ENCODE assay signal across 31 cellular contexts in the genomic region with DNA sequence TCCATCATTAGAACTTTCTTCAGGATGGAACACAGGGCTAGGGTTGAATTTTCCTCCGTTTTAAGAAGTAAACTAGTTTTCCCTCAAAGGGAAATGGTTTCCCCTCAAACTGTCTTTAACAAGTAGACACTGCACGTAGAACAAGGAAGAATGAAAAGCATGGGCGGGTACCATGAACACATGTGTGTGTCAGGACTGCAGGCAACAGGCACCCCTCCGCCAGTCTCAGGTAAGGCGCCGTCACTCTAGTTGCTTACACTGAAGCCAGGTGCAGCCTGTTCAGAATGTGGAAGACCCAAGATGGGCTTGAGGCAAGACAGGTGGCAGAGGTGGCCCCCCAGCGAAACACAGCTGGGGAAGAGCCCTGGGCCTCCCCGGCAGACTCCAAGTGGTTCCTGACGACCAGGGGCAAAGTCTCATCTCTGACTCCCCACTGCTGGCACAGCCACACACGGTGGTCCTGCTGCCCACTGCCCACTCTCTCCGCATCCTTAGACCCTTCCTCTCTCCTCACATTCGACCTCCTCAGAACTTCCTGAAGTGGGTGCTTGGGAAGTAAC. TPM values are rescaled to one million over a fixed set of nuclear protein-coding genes. Genes with fewer than 3 reads are reported as not detected.
DNase-seq lines count a peak whose midpoint lies in the region; ATAC-seq, FAIRE-seq and TF ChIP-seq lines count a peak whose summit lies in the region.
"Had no signal": no experiment of that assay in that cellular context is flagged by ENCODE, and none has a peak within 500 bp of the region (broad histone marks: within the 10 kb centered on the region; RNA-seq: fewer than 3 reads in every experiment).

No MANE protein-coding gene starts in this region.

- CTCF ChIA-PET in CD4-positive, alpha-beta T cell (lab: Charles Lee) = interaction anchor here (2.0 kb wide), 1 partner anchor 63 kb away, joined by 5 read pairs; no protein-coding TSS in a partner anchor
- CTCF ChIA-PET in HepG2 (lab: Yijun Ruan, JAX; ENCODE audit: low intra/inter-chr PET ratio, low total read pairs) = no interaction called here

- peak overlapping the region; percentile 61 for H3K4me2 ChIP-seq in BLaER1
- no peak overlapping the region for H3K4me2 ChIP-seq in HepG2 (ENCODE audit: low read depth, low read length)

- no peaks in the 10 kb centered on the region for H3K79me2 ChIP-seq in HepG2 (ENCODE audit: insufficient read depth, low read length)

- H3K36me3 Mint-ChIP-seq in CD4-positive, alpha-beta T cell (ENCODE audit: low read depth) = peaks cover 10% of the 10 kb centered on the region
- no peaks in the 10 kb centered on the region for H3K36me3 Mint-ChIP-seq in T-helper 17 cell (ENCODE audit: low read depth)
- H3K36me3 Mint-ChIP-seq: activated naive CD4-positive, alpha-beta T cell treated with anti-CD3 and anti-CD28 coated beads, Interleukin-2, amount 50 U/mL, for 72 hours; IgD-negative memory B cell had no signal

- peak overlapping the region; percentile 39 for H3K27ac Mint-ChIP-seq in CD4-positive, alpha-beta T cell
- peak overlapping the region; percentile 37 for H3K27ac Mint-ChIP-seq in T-helper 17 cell
- H3K27ac Mint-ChIP-seq: T-helper 2 cell treated with Interferon-gamma antibody and Interleukin-4, amounts not matched to agents 5 μg/mL and 100 μg/mL, for 36 hours had no signal

- H3K4me1 ChIP-seq in BLaER1 (peaks cover 93% of the 10 kb centered on the region), HepG2 (ENCODE audit: insufficient read depth, low read length) (no peaks in the 10 kb centered on the region), adrenal gland (replicated peaks in 1 of 2) (peaks cover 7 to 23% of the 10 kb centered on the region in 2 donors), vagina (peaks cover 78% of the 10 kb centered on the region)
- H3K4me1 ChIP-seq: BE2C, Caco-2 had no signal

- H4K20me1 ChIP-seq in BLaER1 = peaks cover 95% of the 10 kb centered on the region
- H4K20me1 ChIP-seq in HepG2 (ENCODE audit: insufficient read depth, low read length) = peaks cover 44% of the 10 kb centered on the region

- H3K4me3 Mint-ChIP-seq in CD4-positive, alpha-beta T cell = no peak overlapping the region
- no peak overlapping the region for H3K4me3 Mint-ChIP-seq in T-helper 17 cell
- H3K4me3 Mint-ChIP-seq: IgD-negative memory B cell; T-helper 2 cell treated with Interferon-gamma antibody and Interleukin-4, amounts not matched to agents 5 μg/mL and 100 μg/mL, for 36 hours had no signal

- no peak for TF ChIP-seq EP300 in HepG2 (IDR thresholded peaks at IDR 0.05; ENCODE audit: low read depth in 2 of 2, low read length in 2 of 2)
- TF ChIP-seq EP300 in HepG2 (CRISPR knock-in tag; IDR thresholded peaks at IDR 0.05; ENCODE audit: borderline replicate concordance) = no peak

- H3K27ac ChIP-seq in BLaER1 (peak overlapping the region; percentile 30; the same call in 1 of the 2 replicates), HepG2 (ENCODE audit: extremely low read length, insufficient read depth, low read length) (no peak overlapping the region), adrenal gland (no peak overlapping the region), vagina (no peak overlapping the region)
- H3K27ac ChIP-seq in CD4-positive, alpha-beta T cell (ENCODE audit: low read depth, low read length) = no peak overlapping the region
- H3K27ac ChIP-seq: neutrophil, stomach, uterus had no signal

- no peak for FAIRE-seq in HepG2 (lab: Jason Lieb, UNC)

- no peak for ATAC-seq in CD4-positive, alpha-beta T cell (ENCODE audit: poor library complexity)
- no peak for ATAC-seq in T-helper 17 cell
- ATAC-seq in HepG2 = no peak
- no peak for ATAC-seq in HG03571 (IDR thresholded peaks at IDR 0.05; ENCODE audit: unreplicated experiment)
- ATAC-seq: activated naive CD4-positive, alpha-beta T cell treated with anti-CD3 and anti-CD28 coated beads, Interleukin-2, amount 50 U/mL, for 72 hours; left lobe of liver; sciatic nerve had no signal

- H3K9me3 ChIP-seq in BLaER1 (no peaks in the 10 kb centered on the region), T-helper 17 cell (ENCODE audit: control insufficient read depth, low read length, poor library complexity, severe bottlenecking) (no peaks in the 10 kb centered on the region), HepG2 (ENCODE audit: low read length) (no peaks in the 10 kb centered on the region), adrenal gland (replicated peaks in 1 of 3) (no peaks in the 10 kb centered on the region), vagina (no peaks in the 10 kb centered on the region)
- H3K9me3 ChIP-seq in CD4-positive, alpha-beta T cell (ENCODE audit: control insufficient read depth, low read length) = no peaks in the 10 kb centered on the region
- H3K9me3 ChIP-seq: ascending aorta, BE2C, Caco-2, neutrophil, stomach, uterus had no signal

- no peak for DNase-seq in CD4-positive, alpha-beta T cell
- DNase-seq in T-helper 17 cell = no peak
- no peak for DNase-seq in HepG2 (ENCODE audit: low spot score)
- no peak for DNase-seq in adrenal gland
- DNase-seq in vagina (ENCODE audit: extremely low spot score in 2 of 2) = no peak
- DNase-seq: activated CD4-positive, alpha-beta T cell treated with anti-CD3 and anti-CD28 coated beads for 4 hours; activated CD8-positive, alpha-beta memory T cell treated with anti-CD3 and anti-CD28 coated beads for 24 hours; activated T-cell treated with anti-CD3 and anti-CD28 coated beads for 4 hours; Caco-2; DMS79; GDM1; mesenchymal stem cell; NCI-H1048; NCI-H2171; NCI-H510A; NK-92 treated with Interleukin-12 subunit alpha and Interleukin-12 subunit beta, amount 100 ng/mL, for 24 hours; SHP77 treated with DMSO at 0.1 percent for 48 hours; stimulated activated CD8-positive, alpha-beta memory T cell treated with anti-CD3 and anti-CD28 coated beads, Interleukin-4, amount 100 ng/mL, for 48 hours; stomach; uterus had no signal

- H3K9ac ChIP-seq in BLaER1 (no peak overlapping the region), HepG2 (ENCODE audit: insufficient read depth, low read depth, low read length) (no peak overlapping the region)

- H3K9me3 Mint-ChIP-seq in CD4-positive, alpha-beta T cell = no peaks in the 10 kb centered on the region
- H3K9me3 Mint-ChIP-seq: activated naive CD4-positive, alpha-beta T cell treated with anti-CD3 and anti-CD28 coated beads, Interleukin-2, amount 50 U/mL, for 72 hours; IgD-negative memory B cell; T-helper 2 cell treated with Interferon-gamma antibody and Interleukin-4, amounts not matched to agents 5 μg/mL and 100 μg/mL, for 36 hours had no signal

- H3K4me3 ChIP-seq in BLaER1 (no peak overlapping the region), HepG2 (replicated peaks in 1 of 3; ENCODE audit: insufficient read depth in 1 of 3, low read depth in 2 of 3, low read length in 3 of 3) (no peak overlapping the region), adrenal gland (no peak overlapping the region), vagina (no peak overlapping the region)
- H3K4me3 ChIP-seq: ascending aorta, coronary artery, stomach, uterus had no signal

- WGBS in HepG2 (ENCODE audit: low lambda C conversion rate) = 82% methylated on average over 12 of the region's 12 CpGs
- 88 to 92% (median 90%) methylated on average over 12 of the region's 12 CpGs for WGBS in adrenal gland, 4 donors

- no TSS peak for BruUV-seq in HepG2 (replicated peaks; lab: Mats Ljungman, UMichigan)

- no peaks in the 10 kb centered on the region for H3K27me3 Mint-ChIP-seq in CD4-positive, alpha-beta T cell
- H3K27me3 Mint-ChIP-seq in T-helper 17 cell = no peaks in the 10 kb centered on the region

- in situ Hi-C loops in HepG2 (cut with HindIII; ENCODE audit: extremely low pct_ligation_motif_present, low pct_unique_long_range_greater_than_20kb) = no loop called here

- H3K4me1 Mint-ChIP-seq in CD4-positive, alpha-beta T cell (ENCODE audit: low read depth) = peaks cover 59% of the 10 kb centered on the region
- H3K4me1 Mint-ChIP-seq in T-helper 17 cell = peaks cover 51% of the 10 kb centered on the region

- H3K36me3 ChIP-seq in BLaER1 (no peaks in the 10 kb centered on the region; the same call in 1 of the 2 replicates), HepG2 (replicated peaks in 1 of 2; ENCODE audit: control insufficient read depth in 1 of 2, insufficient read depth in 2 of 2, low read length in 2 of 2) (no peaks in the 10 kb centered on the region), adrenal gland (replicated peaks in 1 of 2) (no peaks in the 10 kb centered on the region), vagina (no peaks in the 10 kb centered on the region)
- H3K36me3 ChIP-seq: ascending aorta, BE2C, neutrophil, stomach, uterus had no signal

- intact Hi-C loops in CD4-positive, alpha-beta T cell (cut with DNase I, micrococcal nuclease) = loop anchor here (10.0 kb wide), 2 partner anchors 247 to 667 kb away; a partner anchor contains a TSS
- intact Hi-C loops in HepG2 (cut with micrococcal nuclease; ENCODE audit: unreplicated experiment) = no loop called here
- intact Hi-C loops in adrenal gland (cut with DNase I) = no loop called here
- intact Hi-C loops in vagina (cut with DNase I) = loop anchor here (10.0 kb wide), 1 partner anchor 207 kb away; a partner anchor contains a TSS

- TF ChIP-seq POLR2A in HepG2 (IDR thresholded peaks at IDR 0.05; ENCODE audit: insufficient read depth in 1 of 2, low read depth in 2 of 2, low read length in 2 of 2) = no peak
- no peak for TF ChIP-seq POLR2A in adrenal gland (IDR thresholded peaks at IDR 0.05)
- TF ChIP-seq POLR2A in vagina (IDR thresholded peaks at IDR 0.05) = no peak

- H3K27me3 ChIP-seq in BLaER1 = no peaks in the 10 kb centered on the region
- H3K27me3 ChIP-seq in CD4-positive, alpha-beta T cell (ENCODE audit: control insufficient read depth, insufficient read depth, low read length) = no peaks in the 10 kb centered on the region
- no peaks in the 10 kb centered on the region for H3K27me3 ChIP-seq in HepG2 (ENCODE audit: control insufficient read depth in 1 of 2, insufficient read depth in 2 of 2, low read length in 2 of 2)
- no peaks in the 10 kb centered on the region for H3K27me3 ChIP-seq in adrenal gland
- H3K27me3 ChIP-seq in vagina = no peaks in the 10 kb centered on the region
- H3K27me3 ChIP-seq: ascending aorta, BE2C, neutrophil, stomach, uterus had no signal

- POLR2A ChIA-PET in CD4-positive, alpha-beta T cell (lab: Charles Lee) = no interaction called here
- POLR2A ChIA-PET in HepG2 (lab: Yijun Ruan, JAX) = no interaction called here

- no peak for TF ChIP-seq RAD21 in HepG2 (CRISPR knock-in tag; IDR thresholded peaks at IDR 0.05)

- H2AFZ ChIP-seq in HepG2 (ENCODE audit: low read length) = no peak overlapping the region

- no peak for TF ChIP-seq CTCF in CD4-positive, alpha-beta T cell (IDR thresholded peaks at IDR 0.05)
- TF ChIP-seq CTCF in HepG2 (CRISPR knock-in tag; IDR thresholded peaks at IDR 0.05) (no peak), adrenal gland (IDR thresholded peaks at IDR 0.05) (no peak), vagina (IDR thresholded peaks at IDR 0.05) (no peak)

RNA-seq across cellular contexts. Expression of a gene that starts 25.4 kb away (rescaled TPM):
- 10 to 100 TPM; 37.0 to 38.3 TPM for total RNA-seq in CD4-positive, alpha-beta T cell
- 10 to 100 TPM; 65.0 to 65.7 TPM for total RNA-seq in T-helper 17 cell
- 21.8 and 22.3 TPM in 2 replicates for total RNA-seq in HepG2 (2016; rRNA removed; fragmentation: Illumina TruSeq; extraction: Trizol)
- 10.4 and 12.3 TPM in 2 replicates for total RNA-seq in HepG2 (2016; cell fraction: cytosol; rRNA removed; fragmentation: Illumina TruSeq; extraction: Trizol; ENCODE audit: low read depth)
- 21.2 and 23.8 TPM in 2 replicates for total RNA-seq in HepG2 (2016; cell fraction: insoluble cytoplasmic fraction; rRNA removed; fragmentation: Illumina TruSeq; extraction: Trizol)
- 16.9 and 20.1 TPM in 2 replicates for total RNA-seq in HepG2 (2016; cell fraction: membrane; rRNA removed; fragmentation: Illumina TruSeq; extraction: Trizol)
- 12.2 and 12.9 TPM in 2 replicates for total RNA-seq in HepG2 (2016; cell fraction: nucleus; rRNA removed; fragmentation: Illumina TruSeq; extraction: Trizol)
- polyA plus RNA-seq in HepG2 (2011; rRNA removed) = 27.7 and 37.6 TPM in 2 replicates
- 24.6 and 33.1 TPM in 2 replicates for polyA plus RNA-seq in HepG2 (2011; cell fraction: cytosol; rRNA removed)
- polyA plus RNA-seq in HepG2 (2011; cell fraction: nucleus; rRNA removed) = 72.4 and 74.8 TPM in 2 replicates
- 15.8 and 25.3 TPM in 2 replicates for polyA plus RNA-seq in HepG2 (2012)
- polyA plus RNA-seq in HepG2 (2016; cell fraction: cytosol; fragmentation: Illumina TruSeq; extraction: Trizol; ENCODE audit: low read depth) = 8.6 and 10.0 TPM in 2 replicates
- polyA plus RNA-seq in HepG2 (2016; cell fraction: insoluble cytoplasmic fraction; fragmentation: Illumina TruSeq; extraction: Trizol; ENCODE audit: low read depth) = 23.8 and 24.4 TPM in 2 replicates
- 15.0 and 16.7 TPM in 2 replicates for polyA plus RNA-seq in HepG2 (2016; cell fraction: membrane; fragmentation: Illumina TruSeq; extraction: Trizol; ENCODE audit: low read depth)
- polyA plus RNA-seq in HepG2 (2016; cell fraction: nucleus; fragmentation: Illumina TruSeq; extraction: Trizol; ENCODE audit: insufficient read depth, low read depth) = 23.4 and 24.8 TPM in 2 replicates
- 21.3 and 36.0 TPM in 2 replicates for polyA minus RNA-seq in HepG2 (2011; rRNA and poly(A)+ RNA removed; ENCODE audit: low replicate concordance)
- 7.4 and 16.7 TPM in 2 replicates for polyA minus RNA-seq in HepG2 (2011; cell fraction: cytosol; rRNA and poly(A)+ RNA removed)
- polyA minus RNA-seq in HepG2 (2011; cell fraction: nucleus; rRNA and poly(A)+ RNA removed) = 8.7 and 9.8 TPM in 2 replicates
- total RNA-seq in adrenal gland = 10 to 100 TPM; 11.2 to 43.3 (median 32.3) TPM
- 10 to 100 TPM; 25.6 to 31.9 (median 29.4) TPM for polyA plus RNA-seq in adrenal gland
- 34.1 TPM for total RNA-seq in vagina

Comparison
In these comparisons a context has a peak if more than half of its experiments do, and no peak if none do; other contexts are left out.
1. intact Hi-C loops: an anchor here in CD4-positive, alpha-beta T cell (10.0 kb wide) and vagina (10.0 kb wide); none called in HepG2 and adrenal gland.